27 cellular contexts compared by ENCODE assay signal in the genomic region with DNA sequence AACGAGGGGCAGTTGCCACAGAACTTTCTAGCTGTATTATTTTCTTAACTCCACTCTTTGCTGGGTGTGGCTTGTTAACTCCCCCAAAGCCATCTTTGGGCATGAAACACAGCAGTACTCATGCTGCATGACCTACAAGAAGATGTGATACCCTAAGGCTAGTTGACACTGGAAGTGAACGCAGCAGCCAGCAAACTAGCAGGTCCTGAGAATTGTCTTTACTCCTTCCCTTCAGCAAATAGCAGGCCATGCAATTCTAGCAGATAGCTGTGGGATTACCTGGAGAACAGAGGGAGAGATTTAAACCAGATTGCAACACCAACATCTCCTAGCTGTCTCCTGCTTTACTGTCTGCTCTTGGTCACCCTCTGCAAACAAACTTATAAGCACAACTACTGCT.
"Had no signal": no experiment of that assay in that cellular context is flagged by ENCODE, and none has a peak within 500 bp of the region (broad histone marks: within the 10 kb centered on the region; RNA-seq: fewer than 3 reads in every experiment).

No MANE protein-coding gene starts in this region.

- DNase-seq: activated B cell treated with CpG ODN at 0.5 μM for 24 hours; activated CD4-positive, alpha-beta T cell treated with anti-CD3 and anti-CD28 coated beads for 1 hour; activated CD4-positive, alpha-beta T cell treated with anti-CD3 and anti-CD28 coated beads, Interleukin-2, amount 10 ng/mL, durations not matched to agents 24 days and 14 days; activated CD4-positive, alpha-beta T cell treated with anti-CD3 and anti-CD28 coated beads, Interleukin-2, amount 50 U/mL, for 48 hours; activated CD8-positive, alpha-beta memory T cell treated with anti-CD3 and anti-CD28 coated beads, Interleukin-2, amount 10 ng/mL, durations not matched to agents 7 days and 5 days; activated effector memory CD4-positive, alpha-beta T cell treated with anti-CD3 and anti-CD28 coated beads, Interleukin-2, amount 50 U/mL, for 16 hours; activated naive CD4-positive, alpha-beta T cell treated with anti-CD3 and anti-CD28 coated beads for 36 hours; activated T-cell treated with anti-CD3 and anti-CD28 coated beads, Interleukin-2, amount 50 U/mL, for 24 hours; amygdala; KG1; NCI-H1092; NCI-H1417; NCI-H1930; NCI-H2171; NCI-H226; NCI-H526; NCI-H82; RPMI8226; T-cell; T-helper 2 cell; T1000 had no signal

- H3K4me1 Mint-ChIP-seq: activated B cell treated with CpG ODN at 0.5 μM for 24 hours; activated CD4-positive, alpha-beta T cell treated with anti-CD3 and anti-CD28 coated beads, Interleukin-2, amount 10 ng/mL, durations not matched to agents 24 days and 14 days; activated CD8-positive, alpha-beta memory T cell treated with anti-CD3 and anti-CD28 coated beads, Interleukin-2, amount 10 ng/mL, durations not matched to agents 7 days and 5 days; brain; T-cell had no signal

- H3K36me3 Mint-ChIP-seq: activated CD8-positive, alpha-beta memory T cell treated with anti-CD3 and anti-CD28 coated beads, Interleukin-2, amount 10 ng/mL, durations not matched to agents 7 days and 5 days; activated naive CD8-positive, alpha-beta T cell; brain; T-cell had no signal

- ATAC-seq: activated CD8-positive, alpha-beta memory T cell treated with anti-CD3 and anti-CD28 coated beads, Interleukin-2, amount 10 ng/mL, durations not matched to agents 7 days and 5 days; Panc1; Right ventricle myocardium inferior; T-cell had no signal

- H3K27ac Mint-ChIP-seq: activated B cell treated with CpG ODN at 0.5 μM for 24 hours; activated CD4-positive, alpha-beta T cell treated with anti-CD3 and anti-CD28 coated beads, Interleukin-2, amount 10 ng/mL, durations not matched to agents 24 days and 14 days; activated CD8-positive, alpha-beta memory T cell treated with anti-CD3 and anti-CD28 coated beads, Interleukin-2, amount 10 ng/mL, durations not matched to agents 7 days and 5 days; activated naive CD4-positive, alpha-beta T cell treated with anti-CD3 and anti-CD28 coated beads for 36 hours; activated naive CD8-positive, alpha-beta T cell; activated T-cell treated with anti-CD3 and anti-CD28 coated beads, Interleukin-2, amount 50 U/mL, for 24 hours; activated T-helper 1 cell treated with anti-CD3 and anti-CD28 coated beads, Interleukin-12 subunit alpha, Interleukin-12 subunit beta, Interleukin-2, Interleukin-4 antibody, amounts not matched to agents 30 ng/mL and 10 ng/mL and 1 ng/mL, durations not matched to agents 14 hours and 24 hours and 36 hours; brain; T-cell had no signal

- H3K27me3 Mint-ChIP-seq: activated B cell treated with CpG ODN at 0.5 μM for 24 hours; activated CD4-positive, alpha-beta T cell treated with anti-CD3 and anti-CD28 coated beads, Interleukin-2, amount 10 ng/mL, durations not matched to agents 24 days and 14 days; activated CD8-positive, alpha-beta memory T cell treated with anti-CD3 and anti-CD28 coated beads, Interleukin-2, amount 10 ng/mL, durations not matched to agents 7 days and 5 days; activated naive CD8-positive, alpha-beta T cell; activated T-cell treated with anti-CD3 and anti-CD28 coated beads, Interleukin-2, amount 50 U/mL, for 24 hours; brain; T-cell had no signal

- H3K4me3 ChIP-seq: SK-N-MC had no signal

- H3K27ac ChIP-seq: SK-N-MC had no signal

- H3K4me3 Mint-ChIP-seq: activated B cell treated with CpG ODN at 0.5 μM for 24 hours; activated CD4-positive, alpha-beta T cell treated with anti-CD3 and anti-CD28 coated beads, Interleukin-2, amount 10 ng/mL, durations not matched to agents 24 days and 14 days; activated CD8-positive, alpha-beta memory T cell treated with anti-CD3 and anti-CD28 coated beads, Interleukin-2, amount 10 ng/mL, durations not matched to agents 7 days and 5 days; activated naive CD4-positive, alpha-beta T cell treated with anti-CD3 and anti-CD28 coated beads for 36 hours; activated naive CD8-positive, alpha-beta T cell; activated T-cell treated with anti-CD3 and anti-CD28 coated beads, Interleukin-2, amount 50 U/mL, for 24 hours; activated T-helper 1 cell treated with anti-CD3 and anti-CD28 coated beads, Interleukin-12 subunit alpha, Interleukin-12 subunit beta, Interleukin-2, Interleukin-4 antibody, amounts not matched to agents 30 ng/mL and 10 ng/mL and 1 ng/mL, durations not matched to agents 14 hours and 24 hours and 36 hours; brain; T-cell had no signal
